15 cellular contexts compared by ENCODE assay signal in the genomic region with DNA sequence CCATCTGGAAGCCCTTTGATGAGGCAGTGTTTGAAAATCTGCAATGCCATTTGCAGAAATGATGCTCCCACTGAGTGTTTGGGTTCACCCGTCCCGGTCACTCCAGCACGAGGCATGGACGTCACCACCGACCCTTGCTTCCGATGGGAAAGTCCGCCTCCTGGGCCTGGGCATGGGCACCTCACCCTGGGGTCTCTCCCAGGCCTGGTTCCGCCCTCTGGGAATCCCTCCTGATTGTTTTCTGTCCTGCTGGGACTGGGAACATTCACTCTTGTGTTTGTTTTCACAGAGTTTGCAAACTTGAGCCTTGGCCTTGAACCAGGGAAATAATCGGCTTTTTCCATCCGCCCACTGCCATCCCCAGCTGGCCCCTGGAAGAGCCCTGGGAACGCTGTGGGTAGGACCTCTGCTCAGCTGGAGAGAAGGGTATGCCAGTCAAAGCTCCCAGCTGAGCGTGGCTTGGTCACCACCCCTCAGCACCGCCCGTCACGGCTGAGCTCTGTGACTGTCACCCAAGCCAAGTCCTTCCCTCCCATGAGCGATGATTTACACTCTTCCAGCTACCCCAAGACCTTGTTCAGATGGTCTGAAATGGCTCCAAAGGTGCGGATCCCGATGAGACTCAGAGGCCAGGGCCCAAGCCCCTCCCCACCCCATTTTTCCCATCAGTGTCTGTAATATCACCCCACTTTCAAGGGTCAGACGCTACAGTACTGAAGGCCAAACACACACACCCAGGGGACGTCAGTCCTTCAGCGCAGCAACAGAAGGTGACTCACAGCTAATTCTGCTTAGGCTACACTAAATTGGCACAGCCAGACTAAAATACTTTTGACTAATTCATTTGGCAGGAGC. TPM values are rescaled to one million over a fixed set of nuclear protein-coding genes. Genes with fewer than 3 reads are reported as not detected.
DNase-seq lines count a peak whose midpoint lies in the region; ATAC-seq and TF ChIP-seq lines count a peak whose summit lies in the region.
"Had no signal": no experiment of that assay in that cellular context is flagged by ENCODE, and none has a peak within 500 bp of the region (broad histone marks: within the 10 kb centered on the region; RNA-seq: fewer than 3 reads in every experiment).

No MANE protein-coding gene starts in this region.

- H3K36me3 ChIP-seq in left ventricle myocardium inferior = no peaks in the 10 kb centered on the region
- H3K36me3 ChIP-seq in prostate gland = no peaks in the 10 kb centered on the region

- ATAC-seq in HG02763 (IDR thresholded peaks at IDR 0.05; ENCODE audit: unreplicated experiment) (no peak), GM21381 (IDR thresholded peaks at IDR 0.05; ENCODE audit: unreplicated experiment) (no peak), GM21576 (IDR thresholded peaks at IDR 0.05; ENCODE audit: unreplicated experiment) (no peak)
- ATAC-seq: T-cell had no signal

- TF ChIP-seq CTCF in AG10803 (conservative IDR thresholded peaks at IDR 0.05; ENCODE audit: low read length) (no peak), left ventricle myocardium inferior (IDR thresholded peaks at IDR 0.05; ENCODE audit: borderline replicate concordance) (no peak), prostate gland (IDR thresholded peaks at IDR 0.05) (no peak)

- H3K27ac ChIP-seq in left ventricle myocardium inferior (replicated peaks) (peak overlapping the region; percentile 66), prostate gland (peak overlapping the region; percentile 66 to 69)

- 16% methylated on average over 21 of the region's 21 CpGs for WGBS in prostate gland

- DNase-seq in AG10803 (ENCODE audit: low read depth) (peak; percentile 12), brain pericyte (ENCODE audit: low read depth, low spot score) (peak; percentile 21), left ventricle myocardium inferior (no peak), prostate gland (ENCODE audit: low spot score) (peak; percentile 40)
- no peak for DNase-seq in activated effector memory CD4-positive, alpha-beta T cell treated with anti-CD3 and anti-CD28 coated beads, Interleukin-2, amount 50 U/mL, for 16 hours
- DNase-seq: activated CD4-positive, alpha-beta T cell treated with anti-CD3 and anti-CD28 coated beads for 1 hour; activated T-cell treated with anti-CD3 and anti-CD28 coated beads, Interleukin-2, amount 50 U/mL, for 24 hours; CD4-positive, alpha-beta memory T cell; MV-4-11; T-cell had no signal

- peaks cover 44% of the 10 kb centered on the region for H3K27me3 ChIP-seq in left ventricle myocardium inferior (ENCODE audit: low read depth)
- H3K27me3 ChIP-seq in prostate gland (replicated peaks; ENCODE audit: insufficient read depth) = no peaks in the 10 kb centered on the region

- intact Hi-C loops in left ventricle myocardium inferior (cut with micrococcal nuclease) = no loop called here
- intact Hi-C loops in prostate gland (cut with DNase I) = no loop called here

- TF ChIP-seq POLR2A in prostate gland (IDR thresholded peaks at IDR 0.05) = no peak

- H3K4me1 ChIP-seq in left ventricle myocardium inferior (peaks cover 8% of the 10 kb centered on the region), prostate gland (replicated peaks) (no peaks in the 10 kb centered on the region)

- H3K4me3 ChIP-seq in AG10803 (ENCODE audit: low read length) (no peak overlapping the region), left ventricle myocardium inferior (no peak overlapping the region), prostate gland (no peak overlapping the region)

- peaks cover 9% of the 10 kb centered on the region for H3K9me3 ChIP-seq in left ventricle myocardium inferior (replicated peaks)
- H3K9me3 ChIP-seq in prostate gland = no peaks in the 10 kb centered on the region

RNA-seq across cellular contexts. Expression of gene FZD10, which starts 34.1 kb away (rescaled TPM):
- 0.05 TPM for total RNA-seq in left ventricle myocardium inferior
- total RNA-seq in prostate gland = 10 to 100 TPM in 1 of 2 donors, 1 to 10 TPM in 1; 1.5 to 11.8 TPM
- total RNA-seq: A172; CD4-positive, alpha-beta memory T cell; HT-29; T-cell had no signal

Comparison
In these comparisons a context has a peak if more than half of its experiments do, and no peak if none do; other contexts are left out.
1. DNase-seq: peak in AG10803 (single experiment), brain pericyte (single experiment) and prostate gland (single experiment); none in left ventricle myocardium inferior (single experiment) and activated effector memory CD4-positive, alpha-beta T cell treated with anti-CD3 and anti-CD28 coated beads, Interleukin-2, amount 50 U/mL, for 16 hours (single experiment).